ENCODE assay signal across 8 cellular contexts in the genomic region with DNA sequence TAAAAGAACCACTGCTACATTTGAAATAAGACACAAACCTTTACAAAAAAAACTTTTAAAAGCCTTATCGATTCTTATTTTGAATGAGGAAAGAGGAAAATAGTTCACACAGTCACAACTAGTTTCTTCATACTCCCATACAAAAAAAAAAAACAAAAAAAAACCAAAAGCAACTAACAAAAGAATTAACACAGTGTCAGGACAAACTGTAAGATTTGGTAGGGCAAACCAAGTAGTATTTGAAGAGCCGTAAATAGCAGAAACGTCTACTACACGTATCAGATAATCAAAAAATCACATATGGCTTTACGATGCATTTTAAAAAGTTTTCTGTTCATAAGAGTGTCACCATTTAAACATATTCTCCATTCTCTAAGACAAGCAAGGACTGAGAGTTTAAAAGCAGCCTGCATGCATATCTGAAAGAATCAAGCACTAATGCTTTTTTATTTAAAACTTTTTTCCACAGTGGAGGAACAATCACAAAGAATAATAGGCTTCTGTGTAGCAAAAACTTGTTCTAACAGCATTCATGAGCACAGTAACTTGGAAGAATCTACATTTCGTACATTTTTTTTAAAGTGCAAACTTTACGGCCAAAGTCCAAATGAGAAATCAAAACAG. TPM values are rescaled to one million over a fixed set of nuclear protein-coding genes. Genes with fewer than 3 reads are reported as not detected.
DNase-seq lines count a peak whose midpoint lies in the region; ATAC-seq, FAIRE-seq and TF ChIP-seq lines count a peak whose summit lies in the region.

No MANE protein-coding gene starts in this region.

- intact Hi-C loops in heart right ventricle (cut with DNase I) = loop anchor here in 6 of 10 donors (2.0 to 10.0 kb wide), 5 partner anchors 24 to 212 kb away; a partner anchor contains a TSS
- intact Hi-C loops in Right ventricle myocardium inferior (cut with DNase I) = loop anchor here (10.0 kb wide), 1 partner anchor 412 kb away; no protein-coding TSS in a partner anchor

- no peaks in the 10 kb centered on the region for H3K9me3 ChIP-seq in heart right ventricle
- H3K9me3 ChIP-seq in mesodermal cell (ENCODE audit: control insufficient read depth, low read length) = no peaks in the 10 kb centered on the region

- H3K4me1 ChIP-seq in heart right ventricle (peaks cover 2 to 67% (median 57%) of the 10 kb centered on the region in 9 donors), mesodermal cell (ENCODE audit: control insufficient read depth, insufficient read depth, low read length, poor library complexity, severe bottlenecking) (peaks cover 10% of the 10 kb centered on the region), urinary bladder (ENCODE audit: insufficient read depth) (no peaks in the 10 kb centered on the region)

- TF ChIP-seq CTCF in heart right ventricle (IDR thresholded peaks at IDR 0.05) = no peak
- TF ChIP-seq CTCF in bronchial epithelial cell (IDR thresholded peaks at IDR 0.05; ENCODE audit: insufficient read depth, low read length, severe bottlenecking) = no peak

- H3K4me3 ChIP-seq in heart right ventricle (peak overlapping the region; percentile 77 to 99 (median 92)), bronchial epithelial cell (ENCODE audit: low read depth, low read length) (peak overlapping the region; percentile 79), mesodermal cell (ENCODE audit: extremely low read depth, insufficient read depth, low read length, poor library complexity, severe bottlenecking) (peak overlapping the region; percentile 96), urinary bladder (ENCODE audit: low read depth, low read length) (peak overlapping the region; percentile 91)

- 2 to 3% methylated on average over 7 of the region's 7 CpGs for WGBS in heart right ventricle, 2 donors
- WGBS in mesodermal cell (ENCODE audit: insufficient coverage in 2 of 2), 2 experiments = 0 to 10% methylated on average over 1 to 6 of the region's 7 CpGs
- 2% methylated on average over 7 of the region's 7 CpGs for WGBS in urinary bladder

- H3K27ac ChIP-seq in heart right ventricle (peak overlapping the region; percentile 92 to 99 (median 98)), mesodermal cell (ENCODE audit: low read depth, low read length, severe bottlenecking) (no peak overlapping the region), urinary bladder (ENCODE audit: low read depth) (no peak overlapping the region)

- no peak for ATAC-seq in heart right ventricle
- ATAC-seq in Right ventricle myocardium inferior = no peak
- ATAC-seq in HG02678 (IDR thresholded peaks at IDR 0.05; ENCODE audit: unreplicated experiment) = no peak

- no peak for FAIRE-seq in bronchial epithelial cell (lab: Jason Lieb, UNC)

- DNase-seq in heart right ventricle (no peak), Right ventricle myocardium inferior (ENCODE audit: missing footprints) (no peak), bronchial epithelial cell (ENCODE audit: low read depth) (no peak), NCI-H2081 treated with DMSO at 0.1 percent for 48 hours (lab: John Stamatoyannopoulos, UW) (no peak), NCI-H1092 (lab: John Stamatoyannopoulos, UW) (no peak)

- H3K27me3 ChIP-seq in heart right ventricle (no peaks in the 10 kb centered on the region), bronchial epithelial cell (ENCODE audit: control insufficient read depth, insufficient read depth, low read length) (no peaks in the 10 kb centered on the region)

- H3K36me3 ChIP-seq in heart right ventricle (no peaks in the 10 kb centered on the region), bronchial epithelial cell (ENCODE audit: control insufficient read depth, insufficient read depth, low read length) (no peaks in the 10 kb centered on the region), mesodermal cell (ENCODE audit: control insufficient read depth, insufficient read depth, low read length) (peaks cover 5% of the 10 kb centered on the region), urinary bladder (ENCODE audit: insufficient read depth) (no peaks in the 10 kb centered on the region)

RNA-seq across cellular contexts. Expression of a gene that starts 2.2 kb away (rescaled TPM):
- total RNA-seq in heart right ventricle = 100 to 1,000 TPM; 124 to 206 (median 170) TPM
- polyA plus RNA-seq in heart right ventricle = 10 to 100 TPM; 40.7 to 78.0 TPM
- 126 TPM for total RNA-seq in Right ventricle myocardium inferior
- 196 and 203 TPM in 2 replicates for total RNA-seq in bronchial epithelial cell
- polyA plus RNA-seq in mesodermal cell (2013, experiment 1 of 2) = 226 TPM
- polyA plus RNA-seq in mesodermal cell (2013, experiment 2 of 2) = 234 TPM
- 543 TPM for total RNA-seq in urinary bladder
- 104 TPM for polyA plus RNA-seq in urinary bladder

Comparison
In these comparisons a context has a peak if more than half of its experiments do, and no peak if none do; other contexts are left out.
1. H3K27ac ChIP-seq: peak in heart right ventricle (10 of 10); none in mesodermal cell (single experiment) and urinary bladder (single experiment).
2. Peak in every context shown above with its lines, with median percentiles within 50 percentile points of each other: H3K4me3 ChIP-seq.